Comparison of ENCODE assay signal across 8 cellular contexts in the genomic region with DNA sequence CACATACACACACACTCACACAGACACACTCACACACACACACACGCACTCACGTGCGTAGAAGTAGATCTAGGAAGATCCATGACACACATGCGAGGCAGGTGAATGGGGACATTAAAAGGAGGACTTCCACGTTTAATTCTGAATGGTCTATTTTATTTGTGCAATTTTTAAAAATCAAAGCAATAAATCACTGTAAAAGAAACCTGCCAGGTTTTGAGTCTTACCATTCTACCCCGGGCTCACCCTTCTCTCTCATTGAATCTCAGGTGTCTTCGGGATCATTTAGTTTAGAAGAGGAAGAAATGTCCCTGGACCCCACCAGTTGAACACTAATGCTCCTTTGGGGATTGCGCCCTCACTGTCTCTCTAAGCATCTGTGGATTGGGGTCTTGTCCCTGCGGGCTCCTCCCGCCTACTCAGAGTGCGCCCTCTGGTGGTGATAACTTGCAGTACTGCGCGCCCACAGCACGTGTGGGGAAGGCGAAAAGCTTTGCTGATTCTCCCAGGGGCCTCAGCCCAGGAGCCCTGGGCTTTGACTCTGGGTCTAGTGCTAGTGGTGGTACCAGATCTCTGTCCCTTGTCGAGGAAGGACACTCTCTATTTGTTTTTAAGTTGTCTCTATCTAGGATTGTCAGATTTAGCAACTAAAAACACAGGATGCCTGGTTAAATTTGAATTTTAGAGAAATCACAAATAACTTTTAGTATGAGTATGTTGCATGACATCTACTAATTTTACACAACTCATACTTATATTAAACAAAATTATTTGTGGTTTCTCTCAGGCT. TPM values are rescaled to one million over a fixed set of nuclear protein-coding genes. Genes with fewer than 3 reads are reported as not detected.
A peak's percentile ranks its signal among the peaks of the same experiment; 100 is the strongest.
DNase-seq lines count a peak whose midpoint lies in the region; ATAC-seq and TF ChIP-seq lines count a peak whose summit lies in the region.

No MANE protein-coding gene starts in this region.

- H4K20me1 ChIP-seq in SK-N-SH (ENCODE audit: insufficient read depth): no peaks in the 10 kb centered on the region
- no peaks in the 10 kb centered on the region for H4K20me1 ChIP-seq in hepatocyte (ENCODE audit: insufficient read depth, poor library complexity, severe bottlenecking)

- H3K4me1 ChIP-seq in SK-N-SH (ENCODE audit: control insufficient read depth in 1 of 2, insufficient read depth in 2 of 2, low read depth in 1 of 2, low read length in 1 of 2) (no peaks in the 10 kb centered on the region; a peak in 2 of 4 replicates), hepatocyte (ENCODE audit: insufficient read depth) (no peaks in the 10 kb centered on the region)

- H3K27me3 ChIP-seq in SK-N-SH (ENCODE audit: insufficient read depth) (no peaks in the 10 kb centered on the region), hepatocyte (no peaks in the 10 kb centered on the region)

- no peaks in the 10 kb centered on the region for H3K9me2 ChIP-seq in SK-N-SH
- no peaks in the 10 kb centered on the region for H3K9me2 ChIP-seq in hepatocyte (replicated peaks; ENCODE audit: insufficient read depth)

- H3K4me2 ChIP-seq in SK-N-SH (no peak overlapping the region), hepatocyte (no peak overlapping the region)

- TF ChIP-seq CTCF in SK-N-SH (IDR thresholded peaks at IDR 0.05) (peak; percentile 55), hepatocyte (IDR thresholded peaks at IDR 0.05; ENCODE audit: poor library complexity) (peak; percentile 67)

- no peaks in the 10 kb centered on the region for H3K9me3 ChIP-seq in SK-N-SH
- no peaks in the 10 kb centered on the region for H3K9me3 ChIP-seq in hepatocyte (ENCODE audit: low read depth)

- H3K4me3 ChIP-seq in SK-N-SH (ENCODE audit: low read depth in 2 of 2, low read length in 1 of 2) (peak overlapping the region in 1 of 2 experiments; percentile 32; a peak in 1 of 4 replicates), hepatocyte (no peak overlapping the region)

- H3K36me3 ChIP-seq in SK-N-SH (replicated peaks in 1 of 2; ENCODE audit: control insufficient read depth in 1 of 2, insufficient read depth in 2 of 2, low read length in 1 of 2) (no peaks in the 10 kb centered on the region), hepatocyte (replicated peaks; ENCODE audit: insufficient read depth, low read depth) (no peaks in the 10 kb centered on the region)

- H2AFZ ChIP-seq in SK-N-SH (ENCODE audit: low read depth) (no peak overlapping the region), hepatocyte (no peak overlapping the region)

- POLR2A ChIA-PET in SK-N-SH (lab: Yijun Ruan, JAX): no interaction called here

- H3K79me2 ChIP-seq in SK-N-SH (ENCODE audit: insufficient read depth) (no peaks in the 10 kb centered on the region), hepatocyte (no peaks in the 10 kb centered on the region)

- TF ChIP-seq EP300 in SK-N-SH (IDR thresholded peaks at IDR 0.05; ENCODE audit: borderline replicate concordance in 1 of 2, low read depth in 1 of 2, low read length in 1 of 2): no peak

- ATAC-seq in SK-N-SH treated with all-trans-retinoic acid at 6 μM for 48 hours: no peak; the same call in 2 of the 3 replicates

- peak; percentile 55 for DNase-seq in SK-N-SH
- DNase-seq in NCI-H524 treated with DMSO at 0.1 percent for 48 hours (lab: John Stamatoyannopoulos, UW): peak; percentile 7
- peak; percentile 25 for DNase-seq in activated naive CD4-positive, alpha-beta T cell treated with Interleukin-2 at 50 U/mL for 16 hours
- peak; percentile 51 for DNase-seq in hepatocyte (ENCODE audit: low spot score)
- DNase-seq in stimulated activated CD8-positive, alpha-beta memory T cell treated with anti-CD3 and anti-CD28 coated beads, Interleukin-12 subunit alpha, Interleukin-12 subunit beta, amount 100 ng/mL, for 24 hours (ENCODE audit: extremely low read depth): peak; percentile 10
- DNase-seq in cerebellum (ENCODE audit: low spot score): no peak
- DNase-seq in inferior parietal cortex (ENCODE audit: extremely low spot score): no peak

- no peak for TF ChIP-seq RAD21 in SK-N-SH (IDR thresholded peaks at IDR 0.05; ENCODE audit: low read length)

- H3F3A ChIP-seq in SK-N-SH (replicated peaks; ENCODE audit: insufficient read depth): no peaks in the 10 kb centered on the region

- 80% methylated on average over 16 of the region's 16 CpGs for WGBS in SK-N-SH (ENCODE audit: low lambda C conversion rate)
- WGBS in hepatocyte (ENCODE audit: low lambda C conversion rate, missing lambda C conversion rate): 57% methylated on average over 16 of the region's 16 CpGs

- CTCF ChIA-PET in SK-N-SH (lab: Yijun Ruan, JAX): interaction anchor here (0.6 to 4.0 kb wide), 6 partner anchors 8 to 392 kb away, joined by 3 to 35 read pairs (median 3); no protein-coding TSS in a partner anchor

- H3K9ac ChIP-seq in SK-N-SH: no peak overlapping the region

- no peak overlapping the region for H3K27ac ChIP-seq in SK-N-SH (ENCODE audit: low read depth in 2 of 2, low read length in 1 of 2)
- H3K27ac ChIP-seq in hepatocyte: no peak overlapping the region

TF ChIP-seq in SK-N-SH, 30 proteins besides CTCF, POLR2A, EP300 and RAD21:
- TF ChIP-seq JUND (IDR thresholded peaks at IDR 0.05): no peak
TF ChIP-seq in SK-N-SH: peak in this region for 0.

TF ChIP-seq in SK-N-SH treated with all-trans-retinoic acid at 6 μM for 48 hours, 23 proteins besides CTCF, POLR2A, EP300 and RAD21:
- TF ChIP-seq ZFP30 (CRISPR knock-in tag; IDR thresholded peaks at IDR 0.05) (no peak), PPARA (CRISPR knock-in tag; IDR thresholded peaks at IDR 0.05; ENCODE audit: borderline replicate concordance) (no peak), RARB (CRISPR knock-in tag; IDR thresholded peaks at IDR 0.05) (no peak), ESRRG (CRISPR knock-in tag; IDR thresholded peaks at IDR 0.05) (no peak), GLIS3 (CRISPR knock-in tag; IDR thresholded peaks at IDR 0.05) (no peak), SNAI2 (CRISPR knock-in tag; IDR thresholded peaks at IDR 0.05) (no peak), ZNF8 (CRISPR knock-in tag; IDR thresholded peaks at IDR 0.05) (no peak), ZC3H10 (CRISPR knock-in tag; IDR thresholded peaks at IDR 0.05) (no peak), BACH2 (CRISPR knock-in tag; IDR thresholded peaks at IDR 0.05; ENCODE audit: borderline replicate concordance) (no peak)
- TF ChIP-seq, protein P1, sequence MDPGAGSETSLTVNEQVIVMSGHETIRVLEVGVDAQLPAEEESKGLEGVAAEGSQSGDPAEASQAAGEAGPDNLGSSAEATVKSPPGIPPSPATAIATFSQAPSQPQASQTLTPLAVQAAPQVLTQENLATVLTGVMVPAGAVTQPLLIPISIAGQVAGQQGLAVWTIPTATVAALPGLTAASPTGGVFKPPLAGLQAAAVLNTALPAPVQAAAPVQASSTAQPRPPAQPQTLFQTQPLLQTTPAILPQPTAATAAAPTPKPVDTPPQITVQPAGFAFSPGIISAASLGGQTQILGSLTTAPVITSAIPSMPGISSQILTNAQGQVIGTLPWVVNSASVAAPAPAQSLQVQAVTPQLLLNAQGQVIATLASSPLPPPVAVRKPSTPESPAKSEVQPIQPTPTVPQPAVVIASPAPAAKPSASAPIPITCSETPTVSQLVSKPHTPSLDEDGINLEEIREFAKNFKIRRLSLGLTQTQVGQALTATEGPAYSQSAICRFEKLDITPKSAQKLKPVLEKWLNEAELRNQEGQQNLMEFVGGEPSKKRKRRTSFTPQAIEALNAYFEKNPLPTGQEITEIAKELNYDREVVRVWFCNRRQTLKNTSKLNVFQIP (CRISPR knock-in tag; IDR thresholded peaks at IDR 0.05; ENCODE audit: borderline replicate concordance, low read depth): no peak

RNA-seq across cellular contexts. Expression of a gene that starts 34.8 kb away (rescaled TPM):
- polyA plus RNA-seq in SK-N-SH (2012; rRNA removed): 45.3 and 52.2 TPM in 2 replicates
- polyA plus RNA-seq in SK-N-SH (2012; cell fraction: cytosol; rRNA removed): 56.6 and 57.4 TPM in 2 replicates
- 47.5 and 68.0 TPM in 2 replicates for polyA plus RNA-seq in SK-N-SH (2012; cell fraction: nucleus; rRNA removed)
- total RNA-seq in hepatocyte: 76.3 and 89.5 TPM in 2 replicates
- 68.9 and 83.1 TPM in 2 replicates for polyA plus RNA-seq in hepatocyte
- 46.4 TPM for total RNA-seq in cerebellum

Comparison
In these comparisons a context has a peak if more than half of its experiments do, and no peak if none do; other contexts are left out.
1. DNase-seq: peak in SK-N-SH (single experiment), NCI-H524 treated with DMSO at 0.1 percent for 48 hours (single experiment), activated naive CD4-positive, alpha-beta T cell treated with Interleukin-2 at 50 U/mL for 16 hours (single experiment), hepatocyte (single experiment) and stimulated activated CD8-positive, alpha-beta memory T cell treated with anti-CD3 and anti-CD28 coated beads, Interleukin-12 subunit alpha, Interleukin-12 subunit beta, amount 100 ng/mL, for 24 hours (single experiment); none in cerebellum (single experiment) and inferior parietal cortex (single experiment).